ENCODE assay signal across 16 cellular contexts in genomic region chr7:140526214-140526613, GRCh38. TPM values are rescaled to one million over a fixed set of nuclear protein-coding genes. Genes with fewer than 3 reads are reported as not detected.
A peak's percentile ranks its signal among the peaks of the same experiment; 100 is the strongest.
DNase-seq lines count a peak whose midpoint lies in the region; ATAC-seq and TF ChIP-seq lines count a peak whose summit lies in the region.
"Had no signal": no experiment of that assay in that cellular context is flagged by ENCODE, and none has a peak within 500 bp of the region (broad histone marks: within the 10 kb centered on the region; RNA-seq: fewer than 3 reads in every experiment).

No MANE protein-coding gene starts in this region.

- H4K20me1 ChIP-seq in KMS-11 (ENCODE audit: insufficient read depth) = no peaks in the 10 kb centered on the region

- TF ChIP-seq CTCF in KMS-11 (conservative IDR thresholded peaks at IDR 0.05; ENCODE audit: low read depth, low read length) = no peak

- no peaks in the 10 kb centered on the region for H3K79me2 ChIP-seq in KMS-11 (ENCODE audit: insufficient read depth, low read depth)

- ATAC-seq in GM18907 (IDR thresholded peaks at IDR 0.05; ENCODE audit: unreplicated experiment) = peak; percentile 21
- peak; percentile 8 for ATAC-seq in esophagus mucosa
- ATAC-seq in GM19467 (IDR thresholded peaks at IDR 0.05; ENCODE audit: unreplicated experiment) = no peak

- no peak overlapping the region; the same call in 1 of the 2 replicates for H2AFZ ChIP-seq in KMS-11 (ENCODE audit: low read depth)

- peak overlapping the region; percentile 23; the same call in 1 of the 2 replicates for H3K4me2 ChIP-seq in KMS-11

- no peak overlapping the region for H3K9ac ChIP-seq in KMS-11

- H3K27me3 ChIP-seq in KMS-11 (ENCODE audit: insufficient read depth, low read depth) = no peaks in the 10 kb centered on the region

- intact Hi-C loops in posterior vena cava (cut with DNase I) = no loop called here

- no peaks in the 10 kb centered on the region for H3K36me3 ChIP-seq in KMS-11 (ENCODE audit: insufficient read depth)
- H3K36me3 ChIP-seq: tibial artery had no signal

- H3K4me3 ChIP-seq in KMS-11 (IDR thresholded peaks at IDR 0.05; ENCODE audit: insufficient read depth, low read depth, low read length) = no peak overlapping the region
- H3K4me3 ChIP-seq: tibial artery had no signal

- H3K4me1 ChIP-seq in KMS-11 (ENCODE audit: low read depth, poor library complexity, severe bottlenecking) = peaks cover 11% of the 10 kb centered on the region
- H3K4me1 ChIP-seq: tibial artery had no signal

- no peak overlapping the region for H3K27ac ChIP-seq in KMS-11
- H3K27ac ChIP-seq: tibial artery had no signal

- DNase-seq in posterior vena cava (ENCODE audit: low spot score) (peak; percentile 54), kidney glomerular epithelial cell (lab: John Stamatoyannopoulos, UW) (no peak)
- DNase-seq in stimulated activated CD8-positive, alpha-beta memory T cell treated with anti-CD3 and anti-CD28 coated beads, Interleukin-4, amount 100 ng/mL, for 48 hours = no peak
- DNase-seq: activated CD4-positive, alpha-beta T cell treated with anti-CD3 and anti-CD28 coated beads, Interleukin-2, amount 50 U/mL, for 48 hours; activated T-cell treated with anti-CD3 and anti-CD28 coated beads for 4 hours; AML-193; cerebellar nuclear complex; Kasumi-1; NCI-H1092 treated with DMSO at 0.1 percent for 48 hours; NCI-H524; stimulated activated naive CD4-positive, alpha-beta T cell treated with Interleukin-2 at 50 U/mL for 16 hours; tibial artery had no signal

RNA-seq across cellular contexts. Expression of gene MKRN1, which starts 46.9 kb away (rescaled TPM):
- 65.5 TPM for total RNA-seq in esophagus mucosa
- 10 to 100 TPM; 59.1 to 74.7 TPM for total RNA-seq in posterior vena cava
